In genomic region chr11:65130631-65131416, GRCh38 we compare ENCODE assay signal across 20 cellular contexts. TPM values are rescaled to one million over a fixed set of nuclear protein-coding genes. Genes with fewer than 3 reads are reported as not detected.
DNase-seq lines count a peak whose midpoint lies in the region; ATAC-seq and FAIRE-seq lines count a peak whose summit lies in the region.
"Had no signal": no experiment of that assay in that cellular context is flagged by ENCODE, and none has a peak within 500 bp of the region (broad histone marks: within the 10 kb centered on the region; RNA-seq: fewer than 3 reads in every experiment).

No MANE protein-coding gene starts in this region.

- no peak overlapping the region for H2BK5ac ChIP-seq in trophoblast cell (ENCODE audit: low read depth, low read length, poor library complexity)

- no peak overlapping the region for H3K14ac ChIP-seq in trophoblast cell (ENCODE audit: low read length)

- H3K9ac ChIP-seq in trophoblast cell (ENCODE audit: low read length) = no peak overlapping the region

- no peak overlapping the region for H3K27ac ChIP-seq in trophoblast cell (ENCODE audit: low read depth, low read length)
- no peak overlapping the region for H3K27ac ChIP-seq in small intestine (ENCODE audit: low read depth in 1 of 2, low read length in 1 of 2)
- H3K27ac ChIP-seq: 22Rv1, gastroesophageal sphincter, left ventricle myocardium inferior, psoas muscle, tibial artery had no signal

- H2AFZ ChIP-seq in trophoblast cell (ENCODE audit: insufficient read depth, low read length, poor library complexity) = no peak overlapping the region

- H2AK5ac ChIP-seq in trophoblast cell (ENCODE audit: low read length) = no peak overlapping the region

- H4K91ac ChIP-seq in trophoblast cell (ENCODE audit: low read depth, low read length) = no peak overlapping the region

- no peak for FAIRE-seq in small intestine (lab: Jason Lieb, UNC)
- FAIRE-seq: GM18507, GM19239 had no signal

- H3K27me3 Mint-ChIP-seq in T-helper 1 cell treated with Interleukin-12 subunit alpha and Interleukin-12 subunit beta and Interleukin-4 antibody, amounts not matched to agents 30 μg/mL and 1 μg/mL, for 36 hours (ENCODE audit: low read depth) = no peaks in the 10 kb centered on the region
- H3K27me3 Mint-ChIP-seq in central memory CD8-positive, alpha-beta T cell = no peaks in the 10 kb centered on the region

- ATAC-seq in central memory CD8-positive, alpha-beta T cell (replicated peaks; ENCODE audit: extremely low read depth, poor library complexity, severe bottlenecking) = no peak
- ATAC-seq: gastroesophageal sphincter, psoas muscle had no signal

- peaks cover 20% of the 10 kb centered on the region for H3K4me1 Mint-ChIP-seq in T-helper 1 cell treated with Interleukin-12 subunit alpha and Interleukin-12 subunit beta and Interleukin-4 antibody, amounts not matched to agents 30 μg/mL and 1 μg/mL, for 36 hours (ENCODE audit: low read depth)
- peaks cover 34% of the 10 kb centered on the region for H3K4me1 Mint-ChIP-seq in central memory CD8-positive, alpha-beta T cell

- H3K27me3 ChIP-seq in trophoblast cell (ENCODE audit: insufficient read depth, low read length) (no peaks in the 10 kb centered on the region), small intestine (ENCODE audit: control insufficient read depth in 2 of 2, insufficient read depth in 2 of 2, low read length in 2 of 2) (no peaks in the 10 kb centered on the region)
- H3K27me3 ChIP-seq: gastroesophageal sphincter, tibial artery had no signal

- H3K79me2 ChIP-seq in trophoblast cell (ENCODE audit: control insufficient read depth, insufficient read depth, low read length, poor library complexity) = peaks cover 9% of the 10 kb centered on the region

- H4K8ac ChIP-seq in trophoblast cell (ENCODE audit: low read depth, low read length) = no peak overlapping the region

- no peaks in the 10 kb centered on the region for H3K9me3 ChIP-seq in trophoblast cell (ENCODE audit: insufficient read depth, low read depth, low read length)
- H3K9me3 ChIP-seq in small intestine (ENCODE audit: control insufficient read depth, low read depth) = no peaks in the 10 kb centered on the region
- H3K9me3 ChIP-seq: gastroesophageal sphincter, left ventricle myocardium inferior, psoas muscle, tibial artery had no signal

- H3K4me3 ChIP-seq in trophoblast cell (ENCODE audit: low read depth, low read length) = peak overlapping the region; percentile 20
- H3K4me3 ChIP-seq in small intestine (ENCODE audit: low read depth in 1 of 2, low read length in 2 of 2) = no peak overlapping the region
- H3K4me3 ChIP-seq: gastroesophageal sphincter, left ventricle myocardium inferior, psoas muscle, tibial artery had no signal

- no peak overlapping the region for H3K18ac ChIP-seq in trophoblast cell (ENCODE audit: low read length)

- H3K27ac Mint-ChIP-seq in T-helper 1 cell treated with Interleukin-12 subunit alpha and Interleukin-12 subunit beta and Interleukin-4 antibody, amounts not matched to agents 30 μg/mL and 1 μg/mL, for 36 hours = no peak overlapping the region
- peak overlapping the region; percentile 72 for H3K27ac Mint-ChIP-seq in central memory CD8-positive, alpha-beta T cell (ENCODE audit: low read depth)

- no peak overlapping the region for H2BK120ac ChIP-seq in trophoblast cell (ENCODE audit: insufficient read depth, low read length, poor library complexity)

- peaks cover 65 to 71% of the 10 kb centered on the region in 2 experiments for H3K36me3 ChIP-seq in trophoblast cell (ENCODE audit: control insufficient read depth in 1 of 2, insufficient read depth in 2 of 2, low read length in 2 of 2)
- peaks cover 22 to 35% of the 10 kb centered on the region in 2 donors for H3K36me3 ChIP-seq in small intestine (ENCODE audit: control insufficient read depth in 2 of 2, insufficient read depth in 2 of 2, low read length in 2 of 2)

- H3K4me2 ChIP-seq in trophoblast cell (ENCODE audit: low read length) = no peak overlapping the region

- no peak for DNase-seq in T-helper 1 cell
- peak; percentile 61 for DNase-seq in NAMALWA (ENCODE audit: low spot score)
- no peak for DNase-seq in central memory CD8-positive, alpha-beta T cell (ENCODE audit: low spot score in 2 of 2)
- DNase-seq in trophoblast cell = no peak
- DNase-seq in NCI-H345 (lab: John Stamatoyannopoulos, UW) = no peak
- no peak for DNase-seq in small intestine
- DNase-seq in HuH-7.5 (ENCODE audit: low spot score) = no peak
- DNase-seq: activated effector memory CD4-positive, alpha-beta T cell treated with anti-CD3 and anti-CD28 coated beads, Interleukin-2, amount 50 U/mL, for 16 hours; DMS53; left ventricle myocardium inferior; NCI-H1436; NCI-H82; stimulated activated CD4-positive, alpha-beta T cell treated with anti-CD3 and anti-CD28 coated beads, Interleukin-12 subunit alpha, Interleukin-12 subunit beta, amount 100 ng/mL, for 4 hours had no signal

- H3K36me3 Mint-ChIP-seq in T-helper 1 cell treated with Interleukin-12 subunit alpha and Interleukin-12 subunit beta and Interleukin-4 antibody, amounts not matched to agents 30 μg/mL and 1 μg/mL, for 36 hours (ENCODE audit: low read depth) = peaks cover 28% of the 10 kb centered on the region
- H3K36me3 Mint-ChIP-seq in central memory CD8-positive, alpha-beta T cell (ENCODE audit: insufficient read depth) = peaks cover 38% of the 10 kb centered on the region

- H3K9me3 Mint-ChIP-seq in T-helper 1 cell treated with Interleukin-12 subunit alpha and Interleukin-12 subunit beta and Interleukin-4 antibody, amounts not matched to agents 30 μg/mL and 1 μg/mL, for 36 hours = no peaks in the 10 kb centered on the region
- no peaks in the 10 kb centered on the region for H3K9me3 Mint-ChIP-seq in central memory CD8-positive, alpha-beta T cell

- no peak overlapping the region for H3K4ac ChIP-seq in trophoblast cell (ENCODE audit: low read depth, low read length)

- WGBS in trophoblast cell (ENCODE audit: extremely low coverage, insufficient coverage, insufficient read length) = no CpG with 5 or more reads among the region's 19 CpGs
- 85 to 87% (median 86%) methylated on average over 18 to 19 of the region's 19 CpGs for WGBS in small intestine, 3 donors

- peak overlapping the region; percentile 33 for H3K4me3 Mint-ChIP-seq in T-helper 1 cell treated with Interleukin-12 subunit alpha and Interleukin-12 subunit beta and Interleukin-4 antibody, amounts not matched to agents 30 μg/mL and 1 μg/mL, for 36 hours
- H3K4me3 Mint-ChIP-seq in central memory CD8-positive, alpha-beta T cell = no peak overlapping the region

- H3K4me1 ChIP-seq in trophoblast cell (ENCODE audit: control insufficient read depth in 1 of 2, insufficient read depth in 2 of 2, low read length in 2 of 2) (peaks cover 7 to 12% of the 10 kb centered on the region in 2 experiments), small intestine (ENCODE audit: control insufficient read depth in 2 of 2, insufficient read depth in 1 of 2, low read depth in 1 of 2, low read length in 1 of 2) (peaks cover 0 to 4% of the 10 kb centered on the region in 2 donors)

- H4K12ac ChIP-seq in trophoblast cell (ENCODE audit: low read depth, low read length) = no peak overlapping the region

- no peak overlapping the region for H2BK12ac ChIP-seq in trophoblast cell (ENCODE audit: low read length)

- H3K79me1 ChIP-seq in trophoblast cell (ENCODE audit: low read length) = peaks cover 11% of the 10 kb centered on the region

- no peak overlapping the region for H3K23ac ChIP-seq in trophoblast cell (ENCODE audit: low read length)

RNA-seq across cellular contexts. Expression of gene SYVN1, which starts 3.5 kb away (rescaled TPM):
- polyA plus RNA-seq in trophoblast cell (2013) = 55.0 and 60.0 TPM in 2 replicates
- polyA plus RNA-seq in small intestine = 10 to 100 TPM; 10.5 to 26.7 (median 12.3) TPM

RNA-seq across cellular contexts. Expression of gene MRPL49, which starts 8.7 kb away (rescaled TPM):
- 40.1 and 43.1 TPM in 2 replicates for polyA plus RNA-seq in trophoblast cell (2013)
- 10 to 100 TPM; 45.6 to 65.7 (median 55.7) TPM for polyA plus RNA-seq in small intestine

RNA-seq across cellular contexts. Expression of gene FAU, which starts 8.9 kb away (rescaled TPM):
- 1,352 and 1,391 TPM in 2 replicates for polyA plus RNA-seq in trophoblast cell (2013)
- polyA plus RNA-seq in small intestine = 1,000 to 10,000 TPM in 2 of 3 donors, 100 to 1,000 TPM in 1; 960 to 1,177 (median 1,141) TPM

RNA-seq across cellular contexts. Expression of gene ZNHIT2, which starts 13.3 kb away (rescaled TPM):
- 5.8 and 5.9 TPM in 2 replicates for polyA plus RNA-seq in trophoblast cell (2013)
- 10 to 100 TPM; 13.0 to 13.6 (median 13.0) TPM for polyA plus RNA-seq in small intestine

RNA-seq across cellular contexts. Expression of gene TM7SF2, which starts 19.2 kb away (rescaled TPM):
- polyA plus RNA-seq in trophoblast cell (2013) = 65.1 and 67.5 TPM in 2 replicates
- 10 to 100 TPM; 21.1 to 40.7 (median 40.0) TPM for polyA plus RNA-seq in small intestine
